ENCODE assay signal across 25 cellular contexts in genomic region chr12:61018571-61018970, GRCh38.
A peak's percentile ranks its signal among the peaks of the same experiment; 100 is the strongest.
DNase-seq lines count a peak whose midpoint lies in the region; ATAC-seq lines count a peak whose summit lies in the region.
"Had no signal": no experiment of that assay in that cellular context is flagged by ENCODE, and none has a peak within 500 bp of the region (broad histone marks: within the 10 kb centered on the region; RNA-seq: fewer than 3 reads in every experiment).

No MANE protein-coding gene starts in this region.

- no peaks in the 10 kb centered on the region for H3K27me3 Mint-ChIP-seq in stimulated activated naive B cell treated with anti-CD40 and anti-IgM and Interleukin-4, amounts not matched to agents 10 μg/mL and 1 μg/mL and 100 μg/mL, for 72 hours
- H3K27me3 Mint-ChIP-seq: activated naive CD8-positive, alpha-beta T cell treated with anti-CD3 and anti-CD28 coated beads, Interleukin-2, amount 50 U/mL, for 24 hours; CD4-positive, CD25-positive, alpha-beta regulatory T cell; natural killer cell treated with Interleukin-12 subunit alpha and Interleukin-12 subunit beta and Interleukin-15 and Interleukin-18, amount 100 ng/mL, for 72 hours; stimulated activated naive CD8-positive, alpha-beta T cell treated with anti-CD3 and anti-CD28 coated beads, Interleukin-15, Interleukin-2, amounts not matched to agents 100 ng/mL and 50 ng/mL, for 24 hours; T-helper 17 cell had no signal

- H3K4me3 Mint-ChIP-seq in stimulated activated naive B cell treated with anti-CD40 and anti-IgM and Interleukin-4, amounts not matched to agents 10 μg/mL and 1 μg/mL and 100 μg/mL, for 72 hours = no peak overlapping the region
- H3K4me3 Mint-ChIP-seq: activated naive CD8-positive, alpha-beta T cell treated with anti-CD3 and anti-CD28 coated beads, Interleukin-2, amount 50 U/mL, for 24 hours; CD4-positive, CD25-positive, alpha-beta regulatory T cell; natural killer cell treated with Interleukin-12 subunit alpha and Interleukin-12 subunit beta and Interleukin-15 and Interleukin-18, amount 100 ng/mL, for 72 hours; stimulated activated naive CD8-positive, alpha-beta T cell treated with anti-CD3 and anti-CD28 coated beads, Interleukin-15, Interleukin-2, amounts not matched to agents 100 ng/mL and 50 ng/mL, for 24 hours; T-helper 17 cell; WTC11 had no signal

- H3K9me3 Mint-ChIP-seq in stimulated activated naive B cell treated with anti-CD40 and anti-IgM and Interleukin-4, amounts not matched to agents 10 μg/mL and 1 μg/mL and 100 μg/mL, for 72 hours = peaks cover 2 to 8% of the 10 kb centered on the region in 2 donors

- DNase-seq in NOMO-1 treated with DMSO at 0.1 percent for 48 hours (lab: John Stamatoyannopoulos, UW; ENCODE audit: unreplicated experiment) (peak; percentile 30), NCI-H1930 (lab: John Stamatoyannopoulos, UW) (no peak)
- no peak for DNase-seq in stimulated activated naive B cell treated with anti-CD40 and anti-IgM and Interleukin-4, amounts not matched to agents 10 μg/mL and 1 μg/mL and 100 μg/mL, for 72 hours
- DNase-seq: activated CD4-positive, alpha-beta T cell treated with anti-CD3 and anti-CD28 coated beads, Interleukin-2, amount 50 U/mL, for 48 hours; activated CD8-positive, alpha-beta memory T cell treated with anti-CD3 and anti-CD28 coated beads, Interleukin-2, amount 50 U/mL, for 48 hours; activated effector memory CD4-positive, alpha-beta T cell treated with anti-CD3 and anti-CD28 coated beads, Interleukin-2, amount 50 U/mL, for 16 hours; activated naive CD8-positive, alpha-beta T cell treated with anti-CD3 and anti-CD28 coated beads, Interleukin-2, amount 50 U/mL, for 24 hours; body of pancreas; CD4-positive, CD25-positive, alpha-beta regulatory T cell; effector CD4-positive, alpha-beta T cell; NCI-H2227 treated with DMSO at 0.1 percent for 48 hours; NCI-H82; PC-9; SJCRH30; stimulated activated CD4-positive, alpha-beta T cell treated with anti-CD3 and anti-CD28 coated beads, Interleukin-4, amount 100 ng/mL, for 4 hours; T-helper 17 cell; thyroid gland had no signal

- H3K36me3 Mint-ChIP-seq in stimulated activated naive B cell treated with anti-CD40 and anti-IgM and Interleukin-4, amounts not matched to agents 10 μg/mL and 1 μg/mL and 100 μg/mL, for 72 hours = no peaks in the 10 kb centered on the region
- H3K36me3 Mint-ChIP-seq: CD4-positive, CD25-positive, alpha-beta regulatory T cell had no signal

- H3K4me1 Mint-ChIP-seq in stimulated activated naive B cell treated with anti-CD40 and anti-IgM and Interleukin-4, amounts not matched to agents 10 μg/mL and 1 μg/mL and 100 μg/mL, for 72 hours = no peaks in the 10 kb centered on the region
- H3K4me1 Mint-ChIP-seq: activated naive CD8-positive, alpha-beta T cell treated with anti-CD3 and anti-CD28 coated beads, Interleukin-2, amount 50 U/mL, for 24 hours; CD4-positive, CD25-positive, alpha-beta regulatory T cell; T-helper 17 cell had no signal

- H3K27ac Mint-ChIP-seq in stimulated activated naive B cell treated with anti-CD40 and anti-IgM and Interleukin-4, amounts not matched to agents 10 μg/mL and 1 μg/mL and 100 μg/mL, for 72 hours = no peak overlapping the region
- H3K27ac Mint-ChIP-seq: activated naive CD8-positive, alpha-beta T cell treated with anti-CD3 and anti-CD28 coated beads, Interleukin-2, amount 50 U/mL, for 24 hours; CD4-positive, CD25-positive, alpha-beta regulatory T cell; natural killer cell treated with Interleukin-12 subunit alpha and Interleukin-12 subunit beta and Interleukin-15 and Interleukin-18, amount 100 ng/mL, for 72 hours; stimulated activated naive CD8-positive, alpha-beta T cell treated with anti-CD3 and anti-CD28 coated beads, Interleukin-15, Interleukin-2, amounts not matched to agents 100 ng/mL and 50 ng/mL, for 24 hours; T-helper 17 cell; WTC11 had no signal

- ATAC-seq in GM21423 (IDR thresholded peaks at IDR 0.05; ENCODE audit: unreplicated experiment) (peak; percentile 37), HG03378 (IDR thresholded peaks at IDR 0.05; ENCODE audit: unreplicated experiment) (peak; percentile 55), GM21528 (IDR thresholded peaks at IDR 0.05; ENCODE audit: low FRiP score, unreplicated experiment) (no peak), HG02763 (IDR thresholded peaks at IDR 0.05; ENCODE audit: unreplicated experiment) (no peak)
- ATAC-seq in stimulated activated naive B cell treated with anti-CD40 and anti-IgM and Interleukin-4, amounts not matched to agents 10 μg/mL and 1 μg/mL and 100 μg/mL, for 72 hours (replicated peaks) = peak; percentile 50 to 55
- ATAC-seq: activated naive CD8-positive, alpha-beta T cell treated with anti-CD3 and anti-CD28 coated beads, Interleukin-2, amount 50 U/mL, for 24 hours; body of pancreas; HepG2; natural killer cell treated with Interleukin-12 subunit alpha and Interleukin-12 subunit beta and Interleukin-15 and Interleukin-18, amount 100 ng/mL, for 72 hours; T-helper 17 cell; WTC11 had no signal

Comparison
In these comparisons a context has a peak if more than half of its experiments do, and no peak if none do; other contexts are left out.
1. ATAC-seq: peak in GM21423 (single experiment), HG03378 (single experiment) and stimulated activated naive B cell treated with anti-CD40 and anti-IgM and Interleukin-4, amounts not matched to agents 10 μg/mL and 1 μg/mL and 100 μg/mL, for 72 hours (2 of 2); none in GM21528 (single experiment) and HG02763 (single experiment).